Comparison of ENCODE assay signal across 14 cellular contexts in genomic region chr2:158359846-158360245, GRCh38.
DNase-seq lines count a peak whose midpoint lies in the region; ATAC-seq, FAIRE-seq and TF ChIP-seq lines count a peak whose summit lies in the region.
"Had no signal": no experiment of that assay in that cellular context is flagged by ENCODE, and none has a peak within 500 bp of the region (broad histone marks: within the 10 kb centered on the region; RNA-seq: fewer than 3 reads in every experiment).

No MANE protein-coding gene starts in this region.

- DNase-seq in MCF 10A (ENCODE audit: unreplicated experiment): peak; percentile 30
- no peak for DNase-seq in breast epithelium (ENCODE audit: low spot score in 2 of 2)
- DNase-seq in M059J (ENCODE audit: low read depth): peak; percentile 56
- peak in 2 of 4 experiments; percentile 11 to 81 for DNase-seq in K562 (ENCODE audit: extremely low read depth in 1 of 4, low spot score in 3 of 4)
- peak; percentile 1 for DNase-seq in stimulated activated CD8-positive, alpha-beta memory T cell treated with anti-CD3 and anti-CD28 coated beads, Interleukin-4, amount 100 ng/mL, for 24 hours (ENCODE audit: low read depth)
- DNase-seq in DMS114 treated with DMSO at 0.1 percent for 48 hours (lab: John Stamatoyannopoulos, UW; ENCODE audit: unreplicated experiment): no peak
- DNase-seq: activated T-cell treated with anti-CD3 and anti-CD28 coated beads, Interleukin-2, amount 50 U/mL, for 24 hours; GOT3; NCI-H2081 had no signal

- H4K20me1 ChIP-seq in K562 (replicated peaks; ENCODE audit: control insufficient read depth, insufficient read depth, low read length): no peaks in the 10 kb centered on the region

- peak; percentile 68 for FAIRE-seq in K562 (lab: Jason Lieb, UNC)

- WGBS in K562 (ENCODE audit: insufficient coverage, low coverage, missing lambda C conversion rate): 14% methylated on average over 4 of the region's 4 CpGs

- TF ChIP-seq RAD21 in K562 (CRISPR knock-in tag; conservative IDR thresholded peaks at IDR 0.05 in 1 of 2, IDR thresholded peaks at IDR 0.05 in 1 of 2): no peak

- no peak overlapping the region for H3K27ac Mint-ChIP-seq in MCF 10A (ENCODE audit: low read depth, unreplicated experiment)
- H3K27ac Mint-ChIP-seq: activated T-cell treated with anti-CD3 and anti-CD28 coated beads, Interleukin-2, amount 50 U/mL, for 24 hours; B cell; dendritic cell treated with granulocyte-macrophage colony-stimulating factor and Interleukin-4, amounts not matched to agents 40 ng/mL and 50 ng/mL, for 4 days had no signal

- H3K9me3 ChIP-seq in breast epithelium (peaks cover 0 to 5% of the 10 kb centered on the region in 2 donors), K562 (replicated peaks; ENCODE audit: control insufficient read depth, insufficient read depth, low read depth, low read length) (no peaks in the 10 kb centered on the region)

- no peak overlapping the region for H3K27ac ChIP-seq in breast epithelium
- peak overlapping the region; percentile 55; the same call in 1 of the 3 replicates for H3K27ac ChIP-seq in K562 (ENCODE audit: extremely low read depth, low read depth, low read length)
- H3K27ac ChIP-seq: HL-60 had no signal

- H3K4me3 ChIP-seq in breast epithelium: no peak overlapping the region
- H3K4me3 ChIP-seq in K562: no peak overlapping the region

- H3K4me1 ChIP-seq in breast epithelium (no peaks in the 10 kb centered on the region), K562 (replicated peaks in 1 of 2; ENCODE audit: control insufficient read depth in 2 of 2, insufficient read depth in 2 of 2, low read length in 2 of 2) (peaks cover 2 to 3% of the 10 kb centered on the region in 2 experiments; a peak in 2 of 5 replicates)

- H3K4me1 Mint-ChIP-seq in MCF 10A (ENCODE audit: insufficient read depth, unreplicated experiment): no peaks in the 10 kb centered on the region
- H3K4me1 Mint-ChIP-seq: B cell had no signal

- in situ Hi-C loops in K562 (cut with MboI): no loop called here

- POLR2A ChIA-PET in MCF 10A (lab: Yijun Ruan, JAX) (no interaction called here), K562 (lab: Yijun Ruan, JAX) (interaction anchor here (0.8 to 1.1 kb wide), 3 partner anchors 16 to 313 kb away, joined by 3 to 5 read pairs (median 3); no protein-coding TSS in a partner anchor)

- H3K27me3 Mint-ChIP-seq in MCF 10A (ENCODE audit: insufficient read depth, unreplicated experiment): no peaks in the 10 kb centered on the region
- H3K27me3 Mint-ChIP-seq: activated T-cell treated with anti-CD3 and anti-CD28 coated beads, Interleukin-2, amount 50 U/mL, for 24 hours; B cell; dendritic cell treated with granulocyte-macrophage colony-stimulating factor and Interleukin-4, amounts not matched to agents 40 ng/mL and 50 ng/mL, for 4 days had no signal

- H3K9ac ChIP-seq in K562 (ENCODE audit: insufficient read depth in 1 of 2, low read depth in 2 of 2, low read length in 2 of 2): no peak overlapping the region; a peak in 1 of 4 replicates

- H3K79me2 ChIP-seq in K562 (ENCODE audit: control insufficient read depth, insufficient read depth, low read length): no peaks in the 10 kb centered on the region

- H3K36me3 Mint-ChIP-seq in MCF 10A (ENCODE audit: insufficient read depth, unreplicated experiment): no peaks in the 10 kb centered on the region

- BruUV-seq in MCF 10A (replicated peaks; lab: Mats Ljungman, UMichigan): no TSS peak
- no TSS peak for BruUV-seq in K562 (replicated peaks; lab: Mats Ljungman, UMichigan)

- H3K9me1 ChIP-seq in K562 (ENCODE audit: control insufficient read depth, insufficient read depth, low read length): no peaks in the 10 kb centered on the region

- no peaks in the 10 kb centered on the region for H3K36me3 ChIP-seq in breast epithelium
- no peaks in the 10 kb centered on the region for H3K36me3 ChIP-seq in K562 (ENCODE audit: control insufficient read depth, insufficient read depth, low read length)

- peaks cover 9% of the 10 kb centered on the region for H3K9me3 Mint-ChIP-seq in MCF 10A (ENCODE audit: unreplicated experiment)

- TF ChIP-seq CTCF in MCF 10A (IDR thresholded peaks at IDR 0.05; ENCODE audit: unreplicated experiment) (no peak), breast epithelium (IDR thresholded peaks at IDR 0.05) (no peak), K562 (IDR thresholded peaks at IDR 0.05 in 2 of 3, conservative IDR thresholded peaks at IDR 0.05 in 1 of 3; ENCODE audit: insufficient read depth in 2 of 3, low read depth in 1 of 3, low read length in 3 of 3) (no peak)

- TF ChIP-seq EP300 in K562 (IDR thresholded peaks at IDR 0.05; ENCODE audit: low read length): peak; percentile 57; the same call in 1 of the 2 replicates

- ATAC-seq in K562: peak; percentile 93
- no peak for ATAC-seq in GM18858 (IDR thresholded peaks at IDR 0.05; ENCODE audit: unreplicated experiment)
- ATAC-seq in HG03196 (IDR thresholded peaks at IDR 0.05; ENCODE audit: unreplicated experiment): no peak

- no peak overlapping the region for H3K4me3 Mint-ChIP-seq in MCF 10A (ENCODE audit: unreplicated experiment)
- H3K4me3 Mint-ChIP-seq: activated T-cell treated with anti-CD3 and anti-CD28 coated beads, Interleukin-2, amount 50 U/mL, for 24 hours; B cell; dendritic cell treated with granulocyte-macrophage colony-stimulating factor and Interleukin-4, amounts not matched to agents 40 ng/mL and 50 ng/mL, for 4 days had no signal

- peak overlapping the region; percentile 46 for H3K4me2 ChIP-seq in K562 (ENCODE audit: insufficient read depth, low read length)

- peak overlapping the region; percentile 73 for H2AFZ ChIP-seq in K562 (ENCODE audit: low read depth, low read length)

- no peak for TF ChIP-seq POLR2A in breast epithelium (IDR thresholded peaks at IDR 0.05)
- TF ChIP-seq POLR2A in K562 (conservative IDR thresholded peaks at IDR 0.05): no peak

- CTCF ChIA-PET in MCF 10A (lab: Yijun Ruan, JAX): interaction anchor here (1.4 kb wide), 1 partner anchor 393 kb away, joined by 3 read pairs; no protein-coding TSS in a partner anchor
- CTCF ChIA-PET in K562 (lab: Yijun Ruan, JAX; ENCODE audit: low intra/inter-chr PET ratio): no interaction called here

- H3K27me3 ChIP-seq in breast epithelium (no peaks in the 10 kb centered on the region), K562 (ENCODE audit: control insufficient read depth in 2 of 2, insufficient read depth in 2 of 2, low read length in 2 of 2) (no peaks in the 10 kb centered on the region)

- intact Hi-C loops in MCF 10A (cut with micrococcal nuclease) (no loop called here), breast epithelium (cut with DNase I; ENCODE audit: low total_unique reads) (no loop called here), K562 (cut with micrococcal nuclease) (no loop called here)

TF ChIP-seq in K562, 482 proteins besides CTCF, POLR2A, EP300 and RAD21 (continues in another document):
- no peak for TF ChIP-seq ZNF282 (CRISPR knock-in tag; IDR thresholded peaks at IDR 0.05)
- no peak for TF ChIP-seq ZBED1 (IDR thresholded peaks at IDR 0.05)
- TF ChIP-seq RAD51 (IDR thresholded peaks at IDR 0.05; ENCODE audit: borderline replicate concordance, low read depth): no peak
- TF ChIP-seq NFE2 (IDR thresholded peaks at IDR 0.05; ENCODE audit: low read depth): peak; percentile 15
- TF ChIP-seq RBM25 (IDR thresholded peaks at IDR 0.05; ENCODE audit: low read depth, low read length, severe bottlenecking): no peak
- no peak for TF ChIP-seq TSC22D4 (tag; IDR thresholded peaks at IDR 0.05)
- no peak for TF ChIP-seq VEZF1 (CRISPR knock-in tag; IDR thresholded peaks at IDR 0.05)
- no peak for TF ChIP-seq E2F4 (CRISPR knock-in tag; IDR thresholded peaks at IDR 0.05; ENCODE audit: low read depth)
- peak; percentile 75 for TF ChIP-seq TOE1 (IDR thresholded peaks at IDR 0.05; ENCODE audit: borderline replicate concordance)
- no peak for TF ChIP-seq TOE1 (CRISPR knock-in tag; IDR thresholded peaks at IDR 0.05; ENCODE audit: borderline replicate concordance, low read depth)
- no peak for TF ChIP-seq XRCC3 (IDR thresholded peaks at IDR 0.05)
- no peak for TF ChIP-seq ZNF589 (CRISPR knock-in tag; IDR thresholded peaks at IDR 0.05; ENCODE audit: low read depth)
- TF ChIP-seq E2F5 (CRISPR knock-in tag; IDR thresholded peaks at IDR 0.05): no peak
- no peak for TF ChIP-seq MCM3 (IDR thresholded peaks at IDR 0.05)
- TF ChIP-seq LARP7 (IDR thresholded peaks at IDR 0.05): no peak
- no peak for TF ChIP-seq SUPT5H (IDR thresholded peaks at IDR 0.05)
- TF ChIP-seq SREBF1 (IDR thresholded peaks at IDR 0.05; ENCODE audit: borderline replicate concordance, low read depth, low read length): no peak
- 0 out of 2 replicates have a peak, but pooled peaks have one; percentile 23 for TF ChIP-seq ESRRA (IDR thresholded peaks at IDR 0.05; ENCODE audit: borderline replicate concordance, low read depth)
- no peak for TF ChIP-seq BRCA1 (IDR thresholded peaks at IDR 0.05)
- no peak for TF ChIP-seq BRCA1 (CRISPR knock-in tag; IDR thresholded peaks at IDR 0.05)

Comparison
In these comparisons a context has a peak if more than half of its experiments do, and no peak if none do; other contexts are left out.
1. DNase-seq: peak in MCF 10A (single experiment), M059J (single experiment) and stimulated activated CD8-positive, alpha-beta memory T cell treated with anti-CD3 and anti-CD28 coated beads, Interleukin-4, amount 100 ng/mL, for 24 hours (single experiment); none in breast epithelium (0 of 2) and DMS114 treated with DMSO at 0.1 percent for 48 hours (single experiment).